ENCODE assay signal across 1 cellular context in genomic region chr9:127185181-127185580, GRCh38.
TF ChIP-seq lines count a peak whose summit lies in the region.

No MANE protein-coding gene starts in this region.

TF ChIP-seq in IMR-90, 13 proteins besides CTCF, POLR2A, EP300 and RAD21 (continued from another document):
- no peak for TF ChIP-seq NFE2L2 (IDR thresholded peaks at IDR 0.05; ENCODE audit: low read depth, low read length)
- no peak for TF ChIP-seq CEBPB (IDR thresholded peaks at IDR 0.05; ENCODE audit: low read depth, low read length)
- TF ChIP-seq BHLHE40 (IDR thresholded peaks at IDR 0.05; ENCODE audit: low read depth, low read length), result no peak
- no peak for TF ChIP-seq RFX5 (IDR thresholded peaks at IDR 0.05; ENCODE audit: low read depth, low read length)
- no peak for TF ChIP-seq CHD1 (IDR thresholded peaks at IDR 0.05; ENCODE audit: low read depth, low read length)
- no peak for TF ChIP-seq ELK1 (IDR thresholded peaks at IDR 0.05; ENCODE audit: borderline replicate concordance, low read depth, low read length)
- no peak for TF ChIP-seq SMC3 (IDR thresholded peaks at IDR 0.05; ENCODE audit: low read depth, low read length)
- no peak for TF ChIP-seq MAFK (IDR thresholded peaks at IDR 0.05; ENCODE audit: low read depth, low read length)
- no peak for TF ChIP-seq FOS (IDR thresholded peaks at IDR 0.05; ENCODE audit: low read depth, low read length)
- TF ChIP-seq MAZ (IDR thresholded peaks at IDR 0.05; ENCODE audit: borderline replicate concordance, low read depth, low read length), result no peak
- TF ChIP-seq MXI1 (IDR thresholded peaks at IDR 0.05; ENCODE audit: borderline replicate concordance, low read depth, low read length), result no peak
